In genomic region chr10:31261502-31262311, GRCh38 we compare ENCODE assay signal across 12 cellular contexts. TPM values are rescaled to one million over a fixed set of nuclear protein-coding genes. Genes with fewer than 3 reads are reported as not detected.
DNase-seq lines count a peak whose midpoint lies in the region; ATAC-seq and TF ChIP-seq lines count a peak whose summit lies in the region.
"Had no signal": no experiment of that assay in that cellular context is flagged by ENCODE, and none has a peak within 500 bp of the region (broad histone marks: within the 10 kb centered on the region; RNA-seq: fewer than 3 reads in every experiment).

No MANE protein-coding gene starts in this region.

- H3K4me3 ChIP-seq in cardiac fibroblast (replicated peaks in 1 of 2; ENCODE audit: low read depth in 2 of 2, low read length in 2 of 2) (peak overlapping the region in 1 of 2 donors; percentile 3), left lung (no peak overlapping the region), aorta (ENCODE audit: low read length in 2 of 2) (peak overlapping the region; percentile 11 to 76)
- H3K4me3 ChIP-seq: A549 had no signal

- 4 to 6% methylated on average over 6 of the region's 6 CpGs for WGBS in aorta, 2 donors

- no peak overlapping the region for H3K4me3 Mint-ChIP-seq in stimulated activated effector memory CD8-positive, alpha-beta T cell treated with anti-CD3 and anti-CD28 coated beads, Interleukin-12 subunit alpha, Interleukin-12 subunit beta, amount 100 ng/mL, for 72 hours

- intact Hi-C loops in left lung (cut with DNase I): no loop called here
- intact Hi-C loops in aorta (cut with DNase I): loop anchor here in 1 of 2 donors (5.0 to 10.0 kb wide), 3 partner anchors 56 to 229 kb away; partner anchors contain the start of genes ZEB1 and ZNF438

- no peaks in the 10 kb centered on the region for H3K4me1 ChIP-seq in left lung
- H3K4me1 ChIP-seq in aorta (ENCODE audit: control insufficient read depth in 1 of 2, insufficient read depth in 2 of 2, low read length in 2 of 2): peaks cover 1 to 3% of the 10 kb centered on the region in 2 donors
- H3K4me1 ChIP-seq: A549 had no signal

- H3K9me3 ChIP-seq in left lung (no peaks in the 10 kb centered on the region), aorta (ENCODE audit: control insufficient read depth, low read length) (no peaks in the 10 kb centered on the region)
- H3K9me3 ChIP-seq: A549 had no signal

- DNase-seq in NOMO-1 treated with DMSO at 0.1 percent for 48 hours (lab: John Stamatoyannopoulos, UW; ENCODE audit: unreplicated experiment) (peak; percentile 55), NOMO-1 treated with dmso at 0.1 percent for 144 hours (lab: John Stamatoyannopoulos, UW; ENCODE audit: unreplicated experiment) (no peak), cardiac fibroblast (ENCODE audit: low read depth in 2 of 2) (peak; percentile 61 to 88), left lung (no peak), aorta (no peak), NK-92 (lab: John Stamatoyannopoulos, UW; ENCODE audit: unreplicated experiment) (no peak), NCI-H146 treated with DMSO at 0.1 percent for 48 hours (lab: John Stamatoyannopoulos, UW; ENCODE audit: unreplicated experiment) (no peak)
- DNase-seq in stimulated activated effector memory CD8-positive, alpha-beta T cell treated with anti-CD3 and anti-CD28 coated beads, Interleukin-12 subunit alpha, Interleukin-12 subunit beta, amount 100 ng/mL, for 72 hours (ENCODE audit: low spot score in 2 of 2): no peak
- DNase-seq: GOT3; stimulated activated naive CD8-positive, alpha-beta T cell treated with anti-CD3 and anti-CD28 coated beads, Interleukin-15, Interleukin-2, amounts not matched to agents 100 U/mL and 50 U/mL, for 24 hours had no signal

- H3K9me3 Mint-ChIP-seq in stimulated activated effector memory CD8-positive, alpha-beta T cell treated with anti-CD3 and anti-CD28 coated beads, Interleukin-12 subunit alpha, Interleukin-12 subunit beta, amount 100 ng/mL, for 72 hours: no peaks in the 10 kb centered on the region

- H3K36me3 Mint-ChIP-seq in stimulated activated effector memory CD8-positive, alpha-beta T cell treated with anti-CD3 and anti-CD28 coated beads, Interleukin-12 subunit alpha, Interleukin-12 subunit beta, amount 100 ng/mL, for 72 hours: no peaks in the 10 kb centered on the region
- H3K36me3 Mint-ChIP-seq: brain had no signal

- H3K27ac Mint-ChIP-seq in stimulated activated effector memory CD8-positive, alpha-beta T cell treated with anti-CD3 and anti-CD28 coated beads, Interleukin-12 subunit alpha, Interleukin-12 subunit beta, amount 100 ng/mL, for 72 hours: no peak overlapping the region

- TF ChIP-seq CTCF in cardiac fibroblast (IDR thresholded peaks at IDR 0.05; ENCODE audit: low read depth, low read length) (no peak), left lung (IDR thresholded peaks at IDR 0.05) (no peak)

- H3K27me3 ChIP-seq in left lung: no peaks in the 10 kb centered on the region
- H3K27me3 ChIP-seq in aorta (ENCODE audit: control insufficient read depth in 1 of 2, insufficient read depth in 2 of 2, low read length in 1 of 2): no peaks in the 10 kb centered on the region

- H3K36me3 ChIP-seq in left lung: no peaks in the 10 kb centered on the region
- H3K36me3 ChIP-seq in aorta (ENCODE audit: control insufficient read depth in 1 of 2, insufficient read depth in 2 of 2, low read length in 1 of 2): no peaks in the 10 kb centered on the region

- H3K27ac ChIP-seq in left lung (peak overlapping the region; percentile 5 to 20), aorta (ENCODE audit: low read depth in 1 of 2, low read length in 2 of 2) (peak overlapping the region; percentile 71 to 90)
- H3K27ac ChIP-seq: A549 had no signal

- no peak for ATAC-seq in left lung
- ATAC-seq in aorta (ENCODE audit: low FRiP score): peak; percentile 74
- no peak for ATAC-seq in stimulated activated effector memory CD8-positive, alpha-beta T cell treated with anti-CD3 and anti-CD28 coated beads, Interleukin-12 subunit alpha, Interleukin-12 subunit beta, amount 100 ng/mL, for 72 hours
- ATAC-seq: A549; stimulated activated naive CD8-positive, alpha-beta T cell treated with anti-CD3 and anti-CD28 coated beads, Interleukin-15, Interleukin-2, amounts not matched to agents 100 U/mL and 50 U/mL, for 24 hours had no signal

- H3K4me1 Mint-ChIP-seq in stimulated activated effector memory CD8-positive, alpha-beta T cell treated with anti-CD3 and anti-CD28 coated beads, Interleukin-12 subunit alpha, Interleukin-12 subunit beta, amount 100 ng/mL, for 72 hours: no peaks in the 10 kb centered on the region

RNA-seq across cellular contexts. Expression of gene ZEB1, which starts 57.3 kb away (rescaled TPM):
- total RNA-seq in left lung (10 to 100 TPM; 31.3 to 33.8 TPM), aorta (100 to 1,000 TPM; 187 to 214 TPM)
- 100 to 1,000 TPM in 1 of 2 donors, 10 to 100 TPM in 1; 36.8 to 119 TPM for polyA plus RNA-seq in aorta

Comparison
In these comparisons a context has a peak if more than half of its experiments do, and no peak if none do; other contexts are left out.
1. DNase-seq: peak in NOMO-1 treated with DMSO at 0.1 percent for 48 hours (single experiment) and cardiac fibroblast (2 of 2); none in NOMO-1 treated with dmso at 0.1 percent for 144 hours (single experiment), left lung (0 of 2), aorta (0 of 2), NK-92 (single experiment), stimulated activated effector memory CD8-positive, alpha-beta T cell treated with anti-CD3 and anti-CD28 coated beads, Interleukin-12 subunit alpha, Interleukin-12 subunit beta, amount 100 ng/mL, for 72 hours (0 of 2) and NCI-H146 treated with DMSO at 0.1 percent for 48 hours (single experiment).
2. H3K4me3 ChIP-seq: peak in aorta (2 of 2); none in left lung (0 of 2).
3. RNA of gene ZEB1, which starts 57.3 kb away (total RNA-seq): 187 to 214 TPM in aorta; 31.3 to 33.8 TPM in left lung; every median in the first group is over 4 times any median in the second.